Comparison of ENCODE assay signal across 9 cellular contexts in genomic region chr10:104822088-104822487, GRCh38.
"Had no signal": no experiment of that assay in that cellular context is flagged by ENCODE, and none has a peak within 500 bp of the region (broad histone marks: within the 10 kb centered on the region; RNA-seq: fewer than 3 reads in every experiment).

No MANE protein-coding gene starts in this region.

- H3K36me3 ChIP-seq: HAP-1 had no signal

- ATAC-seq: GM23338, HCT116 had no signal

- H3K27ac ChIP-seq: GM23248 had no signal

- H3K9me3 ChIP-seq: HAP-1 had no signal

- H3K4me1 ChIP-seq: HAP-1 had no signal

- H3K4me3 ChIP-seq: GM23248, GM23338, HAP-1 had no signal

- DNase-seq: GM23248, GOT3, H7, H9, HCEC 1CT, HFFc6 had no signal
